Comparison of ENCODE assay signal across 9 cellular contexts in the genomic region with DNA sequence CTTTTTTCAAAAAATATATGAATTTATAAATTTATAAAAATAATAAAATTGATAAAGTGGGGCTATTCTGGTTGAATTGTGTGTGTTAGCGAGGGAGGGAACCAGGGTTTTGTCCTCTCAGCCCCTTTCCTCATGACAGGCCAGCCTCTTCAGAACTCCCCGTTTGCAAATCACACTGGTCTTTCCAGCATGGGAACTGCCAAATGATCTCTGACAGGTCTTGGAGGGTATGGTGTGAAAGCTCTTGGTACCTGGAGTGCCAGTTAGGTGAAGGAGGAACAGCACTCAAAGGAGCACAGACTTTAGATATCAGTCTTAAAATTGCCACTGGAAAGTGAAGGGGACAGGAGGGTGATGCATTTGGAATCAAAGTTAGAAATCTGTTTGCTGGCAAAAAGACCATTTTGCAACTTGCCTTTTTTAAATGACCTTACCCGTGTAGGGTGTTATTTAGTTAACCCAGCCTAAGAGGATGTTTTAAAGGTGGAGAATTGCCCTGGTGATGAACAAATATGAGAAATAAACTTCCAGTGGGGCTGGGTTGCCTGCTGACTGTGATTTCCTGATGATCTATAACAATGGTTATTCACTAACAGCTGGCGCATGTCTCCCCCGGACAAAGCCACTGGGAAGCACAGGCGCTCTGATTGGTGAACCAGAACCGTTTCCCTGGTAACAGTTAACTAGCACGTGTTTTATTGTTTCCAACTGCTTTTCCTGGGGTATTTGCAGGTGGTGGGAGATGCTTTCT.
DNase-seq lines count a peak whose midpoint lies in the region; ATAC-seq and TF ChIP-seq lines count a peak whose summit lies in the region.
"Had no signal": no experiment of that assay in that cellular context is flagged by ENCODE, and none has a peak within 500 bp of the region (broad histone marks: within the 10 kb centered on the region; RNA-seq: fewer than 3 reads in every experiment).

No MANE protein-coding gene starts in this region.

- H3K27ac ChIP-seq in RWPE1 (no peak overlapping the region), esophagus muscularis mucosa (replicated peaks in 1 of 4) (peak overlapping the region in 1 of 4 donors; percentile 29)
- H3K27ac ChIP-seq: neutrophil had no signal

- intact Hi-C loops in esophagus muscularis mucosa (cut with DNase I): no loop called here

- peaks cover 0 to 10% (median 3%) of the 10 kb centered on the region in 4 donors for H3K4me1 ChIP-seq in esophagus muscularis mucosa

- POLR2A ChIA-PET in RWPE1 (lab: Yijun Ruan, JAX; ENCODE audit: low non-redundant PET): no interaction called here

- no peaks in the 10 kb centered on the region for H3K27me3 ChIP-seq in esophagus muscularis mucosa

- CTCF ChIA-PET in RWPE1 (lab: Yijun Ruan, JAX): interaction anchor here (0.8 to 0.9 kb wide), 2 partner anchors 47 to 291 kb away, joined by 3 to 4 read pairs; no protein-coding TSS in a partner anchor

- no peaks in the 10 kb centered on the region for H3K36me3 Mint-ChIP-seq in glutamatergic neuron (ENCODE audit: unreplicated experiment)

- peak; percentile 22 for DNase-seq in HS-27A (ENCODE audit: low read depth)
- peak; percentile 15 for DNase-seq in RWPE1 (ENCODE audit: low spot score)
- peak; percentile 63 for DNase-seq in glutamatergic neuron
- peak; percentile 83 for DNase-seq in putamen (ENCODE audit: low spot score)
- no peak for DNase-seq in esophagus muscularis mucosa (ENCODE audit: extremely low spot score)
- no peak for DNase-seq in DMS114 treated with DMSO at 0.1 percent for 48 hours (lab: John Stamatoyannopoulos, UW; ENCODE audit: unreplicated experiment)

- H3K4me3 ChIP-seq in esophagus muscularis mucosa: no peak overlapping the region

- no peak for TF ChIP-seq POLR2A in esophagus muscularis mucosa (IDR thresholded peaks at IDR 0.05; ENCODE audit: low read depth)

- no peaks in the 10 kb centered on the region for H3K36me3 ChIP-seq in esophagus muscularis mucosa
- H3K36me3 ChIP-seq: neutrophil had no signal

- H3K4me3 Mint-ChIP-seq in glutamatergic neuron (ENCODE audit: unreplicated experiment): no peak overlapping the region

- no peak for TF ChIP-seq EP300 in esophagus muscularis mucosa (IDR thresholded peaks at IDR 0.05)

- H3K27me3 Mint-ChIP-seq in glutamatergic neuron (ENCODE audit: unreplicated experiment): no peaks in the 10 kb centered on the region

- no peaks in the 10 kb centered on the region for H3K9me3 Mint-ChIP-seq in glutamatergic neuron (ENCODE audit: unreplicated experiment)

- 29% methylated on average over 8 of the region's 8 CpGs for WGBS in esophagus muscularis mucosa

- H3K9me3 ChIP-seq in esophagus muscularis mucosa: no peaks in the 10 kb centered on the region
- H3K9me3 ChIP-seq: neutrophil had no signal

- peaks cover 12% of the 10 kb centered on the region for H3K4me1 Mint-ChIP-seq in glutamatergic neuron (ENCODE audit: low read depth, unreplicated experiment)

- ATAC-seq in HG03354 (IDR thresholded peaks at IDR 0.05; ENCODE audit: poor library complexity, severe bottlenecking, unreplicated experiment) (no peak), GM21786 (IDR thresholded peaks at IDR 0.05; ENCODE audit: unreplicated experiment) (no peak)

- no peak for TF ChIP-seq CTCF in RWPE1 (conservative IDR thresholded peaks at IDR 0.05; ENCODE audit: low read depth)
- no peak for TF ChIP-seq CTCF in glutamatergic neuron (IDR thresholded peaks at IDR 0.05; ENCODE audit: partially characterized antibody, unreplicated experiment)
- TF ChIP-seq CTCF in esophagus muscularis mucosa (IDR thresholded peaks at IDR 0.05): no peak

- no peak overlapping the region for H3K27ac Mint-ChIP-seq in glutamatergic neuron (ENCODE audit: unreplicated experiment)

Comparison
In these comparisons a context has a peak if more than half of its experiments do, and no peak if none do; other contexts are left out.
1. DNase-seq: peak in HS-27A (single experiment), RWPE1 (single experiment), glutamatergic neuron (single experiment) and putamen (single experiment); none in esophagus muscularis mucosa (single experiment) and DMS114 treated with DMSO at 0.1 percent for 48 hours (single experiment).